1 cellular context compared by ENCODE assay signal in genomic region chr11:66007201-66007634, GRCh38.
TF ChIP-seq lines count a peak whose summit lies in the region.

No MANE protein-coding gene starts in this region.

TF ChIP-seq in HepG2, 621 proteins besides CTCF, POLR2A, EP300 and RAD21:
- peak; percentile 13 for TF ChIP-seq AGO2 (optimal IDR thresholded peaks at IDR 0.05; ENCODE audit: low read depth, low read length)
- TF ChIP-seq CHD2 (IDR thresholded peaks at IDR 0.05; ENCODE audit: low read depth, low read length): no peak
- no peak for TF ChIP-seq ZNF160 (CRISPR knock-in tag; IDR thresholded peaks at IDR 0.05)
- no peak for TF ChIP-seq KMT2A (CRISPR knock-in tag; IDR thresholded peaks at IDR 0.05)
